In the genomic region with DNA sequence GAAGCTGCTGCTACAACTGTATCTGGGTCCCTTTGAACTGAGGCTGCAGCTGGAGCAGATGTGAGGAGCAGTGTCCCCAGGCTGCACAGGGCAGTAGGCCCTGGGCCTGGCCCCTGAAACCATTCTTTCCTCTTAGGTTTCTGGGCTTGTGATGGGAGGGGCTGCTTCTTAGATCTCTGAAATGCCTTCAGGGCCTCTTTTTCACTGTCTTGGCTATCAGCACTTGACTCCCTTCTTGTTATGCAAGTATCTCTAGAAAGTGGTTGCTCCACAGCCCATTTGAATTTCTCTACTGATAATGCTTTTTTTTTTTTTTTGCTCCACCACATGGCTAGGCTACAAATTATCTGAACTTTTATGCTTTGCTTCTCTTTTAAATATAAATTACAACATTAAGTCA, we compare ENCODE assay signal across 33 cellular contexts. TPM values are rescaled to one million over a fixed set of nuclear protein-coding genes. Genes with fewer than 3 reads are reported as not detected.
"Had no signal": no experiment of that assay in that cellular context is flagged by ENCODE, and none has a peak within 500 bp of the region (broad histone marks: within the 10 kb centered on the region; RNA-seq: fewer than 3 reads in every experiment).

No MANE protein-coding gene starts in this region.

- H3K27ac ChIP-seq: brain microvascular endothelial cell, PC-9, RWPE1 had no signal

- DNase-seq: activated CD4-positive, alpha-beta memory T cell treated with anti-CD3 and anti-CD28 coated beads for 36 hours; activated CD4-positive, alpha-beta T cell treated with anti-CD3 and anti-CD28 coated beads, Interleukin-2, amount 10 ng/mL, durations not matched to agents 24 days and 14 days; activated CD8-positive, alpha-beta memory T cell treated with anti-CD3 and anti-CD28 coated beads, Interleukin-2, amount 50 U/mL, for 4 hours; activated effector memory CD4-positive, alpha-beta T cell treated with Interleukin-2 at 50 U/mL for 16 hours; activated naive CD4-positive, alpha-beta T cell treated with anti-CD3 and anti-CD28 coated beads, Interleukin-2, amount 10 ng/mL, durations not matched to agents 7 days and 5 days; activated naive CD8-positive, alpha-beta T cell treated with anti-CD3 and anti-CD28 coated beads, Interleukin-2, amount 50 U/mL, for 24 hours; activated T-cell treated with anti-CD3 and anti-CD28 coated beads for 4 hours; activated T-cell treated with anti-CD3 and anti-CD28 coated beads, Interleukin-2, amount 50 U/mL, for 4 hours; anterior cingulate cortex; brain microvascular endothelial cell; central memory CD4-positive, alpha-beta T cell; Karpas-422; NCI-H1048; NCI-H1105 treated with DMSO at 0.1 percent for 48 hours; NCI-H1436; NCI-H1694; NCI-H1930; NCI-H2081 treated with DMSO at 0.1 percent for 48 hours; NCI-H345; NCI-H524 treated with DMSO at 0.1 percent for 48 hours; PC-9; SIG-M5; T1000 had no signal

- H3K27me3 Mint-ChIP-seq: activated CD4-positive, alpha-beta memory T cell treated with anti-CD3 and anti-CD28 coated beads for 36 hours; activated naive CD4-positive, alpha-beta T cell treated with anti-CD3 and anti-CD28 coated beads, Interleukin-2, amount 10 ng/mL, durations not matched to agents 7 days and 5 days; activated naive CD8-positive, alpha-beta T cell had no signal

- H3K4me3 Mint-ChIP-seq: activated CD4-positive, alpha-beta memory T cell treated with anti-CD3 and anti-CD28 coated beads for 36 hours; activated CD4-positive, alpha-beta T cell treated with anti-CD3 and anti-CD28 coated beads, Interleukin-2, amount 10 ng/mL, durations not matched to agents 24 days and 14 days; activated naive CD4-positive, alpha-beta T cell treated with anti-CD3 and anti-CD28 coated beads, Interleukin-2, amount 10 ng/mL, durations not matched to agents 7 days and 5 days; activated naive CD8-positive, alpha-beta T cell; activated naive CD8-positive, alpha-beta T cell treated with anti-CD3 and anti-CD28 coated beads, Interleukin-2, amount 50 U/mL, for 24 hours; activated T-cell treated with anti-CD3 and anti-CD28 coated beads, Interleukin-2, amount 50 U/mL, for 4 hours had no signal

- H3K4me3 ChIP-seq: PC-9 had no signal

- H3K36me3 ChIP-seq: brain microvascular endothelial cell had no signal

- H3K27me3 ChIP-seq: brain microvascular endothelial cell had no signal

- ATAC-seq: activated naive CD8-positive, alpha-beta T cell treated with anti-CD3 and anti-CD28 coated beads, Interleukin-2, amount 50 U/mL, for 24 hours; activated T-cell treated with anti-CD3 and anti-CD28 coated beads, Interleukin-2, amount 50 U/mL, for 4 hours; Right ventricle myocardium inferior; SK-N-SH treated with all-trans-retinoic acid at 6 μM for 48 hours had no signal

- H3K27ac Mint-ChIP-seq: activated CD4-positive, alpha-beta memory T cell treated with anti-CD3 and anti-CD28 coated beads for 36 hours; activated CD4-positive, alpha-beta T cell treated with anti-CD3 and anti-CD28 coated beads, Interleukin-2, amount 10 ng/mL, durations not matched to agents 24 days and 14 days; activated naive CD4-positive, alpha-beta T cell treated with anti-CD3 and anti-CD28 coated beads, Interleukin-2, amount 10 ng/mL, durations not matched to agents 7 days and 5 days; activated naive CD8-positive, alpha-beta T cell; activated naive CD8-positive, alpha-beta T cell treated with anti-CD3 and anti-CD28 coated beads, Interleukin-2, amount 50 U/mL, for 24 hours had no signal

RNA-seq across cellular contexts. Expression of a gene that starts 41.0 kb away (rescaled TPM):
- total RNA-seq: activated CD4-positive, alpha-beta memory T cell treated with anti-CD3 and anti-CD28 coated beads for 36 hours; activated CD4-positive, alpha-beta T cell treated with anti-CD3 and anti-CD28 coated beads, Interleukin-2, amount 10 ng/mL, durations not matched to agents 24 days and 14 days; activated T-cell treated with anti-CD3 and anti-CD28 coated beads, Interleukin-2, amount 50 U/mL, for 4 hours; cerebellum; MCF 10A; NCI-H460; PC-9; Right ventricle myocardium inferior; SK-MEL-5; T-helper 1 cell treated with Interleukin-12 subunit alpha and Interleukin-12 subunit beta and Interleukin-4 antibody, amounts not matched to agents 30 ng/mL and 1 ng/mL, for 36 hours; T-helper 2 cell treated with Interferon-gamma antibody and Interleukin-4, amounts not matched to agents 100 ng/mL and 5 ng/mL, for 36 hours had no signal
